Comparison of ENCODE assay signal across 9 cellular contexts in genomic region chr6:159941286-159942113, GRCh38. TPM values are rescaled to one million over a fixed set of nuclear protein-coding genes. Genes with fewer than 3 reads are reported as not detected.
DNase-seq lines count a peak whose midpoint lies in the region; ATAC-seq and TF ChIP-seq lines count a peak whose summit lies in the region.
"Had no signal": no experiment of that assay in that cellular context is flagged by ENCODE, and none has a peak within 500 bp of the region (broad histone marks: within the 10 kb centered on the region; RNA-seq: fewer than 3 reads in every experiment).

No MANE protein-coding gene starts in this region.

- no peaks in the 10 kb centered on the region for H3K36me3 Mint-ChIP-seq in activated T-helper 17 cell treated with anti-CD3 and anti-CD28 coated beads, Interleukin-2, amount 50 U/mL, for 72 hours (ENCODE audit: low read depth)

- H2AFZ ChIP-seq in hepatocyte, result no peak overlapping the region

- no peaks in the 10 kb centered on the region for H3K9me3 ChIP-seq in BE2C
- no peaks in the 10 kb centered on the region for H3K9me3 ChIP-seq in hepatocyte (ENCODE audit: low read depth)

- H3K4me1 ChIP-seq in BE2C (no peaks in the 10 kb centered on the region), hepatocyte (ENCODE audit: insufficient read depth) (no peaks in the 10 kb centered on the region)

- WGBS in hepatocyte (ENCODE audit: low lambda C conversion rate, missing lambda C conversion rate), result 77% methylated on average over 11 of the region's 11 CpGs

- H3K4me3 Mint-ChIP-seq in activated T-helper 17 cell treated with anti-CD3 and anti-CD28 coated beads, Interleukin-2, amount 50 U/mL, for 72 hours, result no peak overlapping the region

- H3K27me3 Mint-ChIP-seq in activated T-helper 17 cell treated with anti-CD3 and anti-CD28 coated beads, Interleukin-2, amount 50 U/mL, for 72 hours, result peaks cover 9% of the 10 kb centered on the region

- H3K4me2 ChIP-seq in hepatocyte, result no peak overlapping the region

- no peaks in the 10 kb centered on the region for H3K79me2 ChIP-seq in hepatocyte

- ATAC-seq in GM18499 (IDR thresholded peaks at IDR 0.05; ENCODE audit: insufficient read depth, unreplicated experiment), result peak; percentile 69
- peak; percentile 92 for ATAC-seq in HG02798 (IDR thresholded peaks at IDR 0.05; ENCODE audit: poor library complexity, unreplicated experiment)
- ATAC-seq in activated T-helper 17 cell treated with anti-CD3 and anti-CD28 coated beads, Interleukin-2, amount 50 U/mL, for 72 hours (replicated peaks), result peak; percentile 98

- peaks cover 4% of the 10 kb centered on the region for H3K27me3 ChIP-seq in BE2C
- H3K27me3 ChIP-seq in hepatocyte, result no peaks in the 10 kb centered on the region

- H3K36me3 ChIP-seq in BE2C (no peaks in the 10 kb centered on the region), hepatocyte (replicated peaks; ENCODE audit: insufficient read depth, low read depth) (no peaks in the 10 kb centered on the region)
- H3K36me3 ChIP-seq: SJSA1 had no signal

- no peaks in the 10 kb centered on the region for H4K20me1 ChIP-seq in hepatocyte (ENCODE audit: insufficient read depth, poor library complexity, severe bottlenecking)

- H3K9me2 ChIP-seq in hepatocyte (replicated peaks; ENCODE audit: insufficient read depth), result no peaks in the 10 kb centered on the region

- H3K4me1 Mint-ChIP-seq in activated T-helper 17 cell treated with anti-CD3 and anti-CD28 coated beads, Interleukin-2, amount 50 U/mL, for 72 hours, result peaks cover 7% of the 10 kb centered on the region

- H3K27ac ChIP-seq in hepatocyte, result no peak overlapping the region
- H3K27ac ChIP-seq: SJSA1 had no signal

- H3K4me3 ChIP-seq in BE2C (ENCODE audit: low read depth, low read length) (no peak overlapping the region), hepatocyte (no peak overlapping the region)
- H3K4me3 ChIP-seq: SJSA1 had no signal

- TF ChIP-seq CTCF in BE2C (IDR thresholded peaks at IDR 0.05; ENCODE audit: low read depth, low read length), result peak; percentile 50
- peak; percentile 57 for TF ChIP-seq CTCF in hepatocyte (IDR thresholded peaks at IDR 0.05; ENCODE audit: poor library complexity)

- DNase-seq in BE2C, result no peak
- DNase-seq in NCI-H2171 (lab: John Stamatoyannopoulos, UW), result peak; percentile 5
- peak; percentile 24 for DNase-seq in hepatocyte (ENCODE audit: low spot score)
- peak; percentile 15 for DNase-seq in stimulated activated naive CD4-positive, alpha-beta T cell treated with Interleukin-2 at 50 U/mL for 16 hours (lab: John Stamatoyannopoulos, UW)
- no peak for DNase-seq in HuH-7.5 (ENCODE audit: low spot score)

- peaks cover 9% of the 10 kb centered on the region for H3K9me3 Mint-ChIP-seq in activated T-helper 17 cell treated with anti-CD3 and anti-CD28 coated beads, Interleukin-2, amount 50 U/mL, for 72 hours

- peak overlapping the region; percentile 50 for H3K27ac Mint-ChIP-seq in activated T-helper 17 cell treated with anti-CD3 and anti-CD28 coated beads, Interleukin-2, amount 50 U/mL, for 72 hours

RNA-seq across cellular contexts. Expression of gene IGF2R, which starts 27.4 kb away (rescaled TPM):
- polyA plus RNA-seq in BE2C (2012; ENCODE audit: insufficient read depth, insufficient read length, low read depth), result 25.4 TPM
- total RNA-seq in activated T-helper 17 cell treated with anti-CD3 and anti-CD28 coated beads, Interleukin-2, amount 50 U/mL, for 72 hours, result 10 to 100 TPM; 68.2 to 82.2 TPM
- 105 and 132 TPM in 2 replicates for total RNA-seq in hepatocyte
- 56.1 and 61.2 TPM in 2 replicates for polyA plus RNA-seq in hepatocyte

RNA-seq across cellular contexts. Expression of gene MAS1, which starts 50.7 kb away (rescaled TPM):
- polyA plus RNA-seq in BE2C (2012; ENCODE audit: insufficient read depth, insufficient read length, low read depth), result not detected
- total RNA-seq in activated T-helper 17 cell treated with anti-CD3 and anti-CD28 coated beads, Interleukin-2, amount 50 U/mL, for 72 hours, result not detected
- not detected in 2 replicates for total RNA-seq in hepatocyte
- not detected in 2 replicates for polyA plus RNA-seq in hepatocyte
- total RNA-seq: SJSA1 had no signal

Comparison
In these comparisons a context has a peak if more than half of its experiments do, and no peak if none do; other contexts are left out.
1. DNase-seq: peak in NCI-H2171 (single experiment), hepatocyte (single experiment) and stimulated activated naive CD4-positive, alpha-beta T cell treated with Interleukin-2 at 50 U/mL for 16 hours (single experiment); none in BE2C (single experiment) and HuH-7.5 (single experiment).
2. Peak in every context shown above with its lines, with median percentiles within 50 percentile points of each other: ATAC-seq.